Comparison of ENCODE assay signal across 22 cellular contexts in the genomic region with DNA sequence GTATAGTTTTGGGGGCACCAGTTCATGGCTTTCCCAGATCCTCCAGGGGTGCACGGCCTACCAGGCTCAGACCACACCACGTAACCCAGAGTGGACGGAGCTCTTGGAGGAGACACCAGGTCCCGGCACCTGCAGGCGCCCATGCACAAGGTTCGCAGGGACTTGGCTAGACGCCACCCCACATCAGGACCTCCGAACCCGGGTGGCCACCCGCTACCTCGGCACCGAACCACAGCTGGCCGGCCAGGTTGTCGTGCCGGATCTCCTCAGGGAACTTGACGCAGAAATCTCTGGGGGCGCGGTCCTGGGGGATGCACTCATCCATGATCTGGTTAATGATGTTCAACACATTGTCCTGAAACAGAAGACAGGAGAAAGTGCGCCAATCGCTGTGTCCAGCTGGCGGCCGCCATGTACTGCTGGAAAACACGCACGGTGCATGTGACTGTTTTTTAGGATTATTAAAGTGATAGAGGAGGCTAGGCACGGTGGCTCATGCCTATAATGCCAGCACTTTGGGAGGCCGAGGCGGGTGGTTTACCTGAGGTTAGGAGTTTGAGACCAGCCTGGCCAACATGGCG.
DNase-seq lines count a peak whose midpoint lies in the region; ATAC-seq and TF ChIP-seq lines count a peak whose summit lies in the region.
"Had no signal": no experiment of that assay in that cellular context is flagged by ENCODE, and none has a peak within 500 bp of the region (broad histone marks: within the 10 kb centered on the region; RNA-seq: fewer than 3 reads in every experiment).

No MANE protein-coding gene starts in this region.

- ATAC-seq in natural killer cell treated with Interleukin-12 subunit alpha and Interleukin-12 subunit beta and Interleukin-15 and Interleukin-18, amount 100 ng/mL, for 72 hours, result no peak
- ATAC-seq: activated CD4-positive, CD25-positive, alpha-beta regulatory T cell treated with anti-CD3 and anti-CD28 coated beads, Interleukin-2, amount 50 U/mL, for 24 hours; SK-N-SH treated with all-trans-retinoic acid at 6 μM for 48 hours; stimulated activated naive B cell treated with anti-CD40 and anti-IgM and Interleukin-4, amounts not matched to agents 10 μg/mL and 1 μg/mL and 100 μg/mL, for 72 hours had no signal

- no peak overlapping the region for H3K4me3 Mint-ChIP-seq in MCF 10A (ENCODE audit: unreplicated experiment)
- H3K4me3 Mint-ChIP-seq in natural killer cell treated with Interleukin-12 subunit alpha and Interleukin-12 subunit beta and Interleukin-15 and Interleukin-18, amount 100 ng/mL, for 72 hours, result no peak overlapping the region
- H3K4me3 Mint-ChIP-seq in endodermal cell, result no peak overlapping the region
- H3K4me3 Mint-ChIP-seq: immature natural killer cell; nephron progenitor cell; stimulated activated naive B cell treated with anti-CD40 and anti-IgM and Interleukin-4, amounts not matched to agents 10 μg/mL and 1 μg/mL and 100 μg/mL, for 72 hours had no signal

- H3K27me3 ChIP-seq in breast epithelium, result no peaks in the 10 kb centered on the region
- no peaks in the 10 kb centered on the region for H3K27me3 ChIP-seq in dorsolateral prefrontal cortex
- H3K27me3 ChIP-seq in vagina, result no peaks in the 10 kb centered on the region
- no peaks in the 10 kb centered on the region for H3K27me3 ChIP-seq in endodermal cell (ENCODE audit: control insufficient read depth, insufficient read depth, low read length, poor library complexity, severe bottlenecking)
- H3K27me3 ChIP-seq: MG63, transverse colon had no signal

- TF ChIP-seq CTCF in breast epithelium (IDR thresholded peaks at IDR 0.05), result no peak
- TF ChIP-seq CTCF in MCF 10A (IDR thresholded peaks at IDR 0.05; ENCODE audit: unreplicated experiment), result no peak
- no peak for TF ChIP-seq CTCF in dorsolateral prefrontal cortex (IDR thresholded peaks at IDR 0.05 in 54 of 56, conservative IDR thresholded peaks at IDR 0.05 in 2 of 56; ENCODE audit: low read depth in 1 of 56, partially characterized antibody in 56 of 56)
- TF ChIP-seq CTCF in vagina (IDR thresholded peaks at IDR 0.05), result no peak
- TF ChIP-seq CTCF in endodermal cell (conservative IDR thresholded peaks at IDR 0.05), result no peak

- H3K9me3 ChIP-seq in breast epithelium (no peaks in the 10 kb centered on the region), vagina (no peaks in the 10 kb centered on the region), endodermal cell (ENCODE audit: control insufficient read depth, low read length) (no peaks in the 10 kb centered on the region)
- H3K9me3 ChIP-seq: transverse colon had no signal

- DNase-seq in breast epithelium (ENCODE audit: low spot score in 2 of 2), result peak; percentile 11 to 51
- no peak for DNase-seq in MCF 10A (ENCODE audit: unreplicated experiment)
- DNase-seq in dorsolateral prefrontal cortex, result peak in 7 of 10 donors; percentile 2 to 40 (median 20)
- peak; percentile 56 for DNase-seq in natural killer cell treated with Interleukin-12 subunit alpha and Interleukin-12 subunit beta and Interleukin-15 and Interleukin-18, amount 100 ng/mL, for 72 hours (ENCODE audit: low spot score)
- peak; percentile 40 to 90 for DNase-seq in vagina (ENCODE audit: extremely low spot score in 2 of 2)
- DNase-seq in endodermal cell, result no peak
- no peak for DNase-seq in NCI-H146 treated with DMSO at 0.1 percent for 48 hours (lab: John Stamatoyannopoulos, UW; ENCODE audit: unreplicated experiment)
- DNase-seq: central memory CD4-positive, alpha-beta T cell; effector memory CD4-positive, alpha-beta T cell; GOT3; immature natural killer cell; mesenchymal stem cell; MG63; NCI-H2029; NCI-H446; nephron progenitor cell; stimulated activated CD4-positive, alpha-beta T cell treated with anti-CD3 and anti-CD28 coated beads, Interleukin-15, amount 100 ng/mL, for 24 hours; stimulated activated naive B cell treated with anti-CD40 and anti-IgM and Interleukin-4, amounts not matched to agents 10 μg/mL and 1 μg/mL and 100 μg/mL, for 72 hours; T-helper 9 cell; transverse colon had no signal

- no peak for TF ChIP-seq POLR2A in breast epithelium (IDR thresholded peaks at IDR 0.05)
- no peak for TF ChIP-seq POLR2A in vagina (IDR thresholded peaks at IDR 0.05)

- H3K27ac ChIP-seq in breast epithelium (no peak overlapping the region), dorsolateral prefrontal cortex (peak overlapping the region in 1 of 59 donors; percentile 85), vagina (no peak overlapping the region), endodermal cell (ENCODE audit: low read depth, low read length) (no peak overlapping the region)
- H3K27ac ChIP-seq: transverse colon had no signal

- H3K27me3 Mint-ChIP-seq in MCF 10A (ENCODE audit: insufficient read depth, unreplicated experiment), result peaks cover 18% of the 10 kb centered on the region
- no peaks in the 10 kb centered on the region for H3K27me3 Mint-ChIP-seq in natural killer cell treated with Interleukin-12 subunit alpha and Interleukin-12 subunit beta and Interleukin-15 and Interleukin-18, amount 100 ng/mL, for 72 hours
- no peaks in the 10 kb centered on the region for H3K27me3 Mint-ChIP-seq in endodermal cell (ENCODE audit: insufficient read depth)

- H3K36me3 Mint-ChIP-seq in MCF 10A (ENCODE audit: insufficient read depth, unreplicated experiment), result peaks cover 6% of the 10 kb centered on the region
- peaks cover 7% of the 10 kb centered on the region for H3K36me3 Mint-ChIP-seq in natural killer cell treated with Interleukin-12 subunit alpha and Interleukin-12 subunit beta and Interleukin-15 and Interleukin-18, amount 100 ng/mL, for 72 hours
- no peaks in the 10 kb centered on the region for H3K36me3 Mint-ChIP-seq in endodermal cell (ENCODE audit: low read depth)

- H3K4me1 ChIP-seq in breast epithelium (no peaks in the 10 kb centered on the region), vagina (no peaks in the 10 kb centered on the region), endodermal cell (ENCODE audit: control insufficient read depth, insufficient read depth, low read length) (no peaks in the 10 kb centered on the region)
- H3K4me1 ChIP-seq: transverse colon had no signal

- CTCF ChIA-PET in MCF 10A (lab: Yijun Ruan, JAX), result no interaction called here

- H3K4me1 Mint-ChIP-seq in MCF 10A (ENCODE audit: insufficient read depth, unreplicated experiment), result no peaks in the 10 kb centered on the region
- peaks cover 0 to 4% of the 10 kb centered on the region in 2 donors for H3K4me1 Mint-ChIP-seq in natural killer cell treated with Interleukin-12 subunit alpha and Interleukin-12 subunit beta and Interleukin-15 and Interleukin-18, amount 100 ng/mL, for 72 hours (ENCODE audit: low read depth in 2 of 2)
- H3K4me1 Mint-ChIP-seq in endodermal cell, result no peaks in the 10 kb centered on the region
- H3K4me1 Mint-ChIP-seq: nephron progenitor cell; stimulated activated naive B cell treated with anti-CD40 and anti-IgM and Interleukin-4, amounts not matched to agents 10 μg/mL and 1 μg/mL and 100 μg/mL, for 72 hours had no signal

- H3K36me3 ChIP-seq in breast epithelium, result no peaks in the 10 kb centered on the region
- no peaks in the 10 kb centered on the region for H3K36me3 ChIP-seq in vagina
- H3K36me3 ChIP-seq in endodermal cell (ENCODE audit: control insufficient read depth, insufficient read depth, low read length), result no peaks in the 10 kb centered on the region
- H3K36me3 ChIP-seq: MG63, transverse colon had no signal

- no peak overlapping the region for H3K9ac ChIP-seq in endodermal cell (ENCODE audit: extremely low read depth, low read length, poor library complexity, severe bottlenecking)

- intact Hi-C loops in breast epithelium (cut with DNase I; ENCODE audit: low total_unique reads), result no loop called here
- intact Hi-C loops in MCF 10A (cut with micrococcal nuclease), result no loop called here
- intact Hi-C loops in dorsolateral prefrontal cortex (cut with DNase I), result loop anchor here in 1 of 2 donors (10.0 kb wide), 1 partner anchor 1267 kb away; no protein-coding TSS in a partner anchor
- intact Hi-C loops in vagina (cut with DNase I), result no loop called here

- POLR2A ChIA-PET in MCF 10A (lab: Yijun Ruan, JAX), result no interaction called here

- H3K4me3 ChIP-seq in breast epithelium, result no peak overlapping the region
- H3K4me3 ChIP-seq in dorsolateral prefrontal cortex, result no peak overlapping the region
- H3K4me3 ChIP-seq in vagina, result no peak overlapping the region
- H3K4me3 ChIP-seq in endodermal cell (ENCODE audit: low read length), result no peak overlapping the region
- H3K4me3 ChIP-seq: MG63, transverse colon had no signal

- BruUV-seq in MCF 10A (replicated peaks; lab: Mats Ljungman, UMichigan), result no TSS peak

- H3K27ac Mint-ChIP-seq in MCF 10A (ENCODE audit: low read depth, unreplicated experiment), result no peak overlapping the region
- H3K27ac Mint-ChIP-seq in natural killer cell treated with Interleukin-12 subunit alpha and Interleukin-12 subunit beta and Interleukin-15 and Interleukin-18, amount 100 ng/mL, for 72 hours, result no peak overlapping the region
- no peak overlapping the region for H3K27ac Mint-ChIP-seq in endodermal cell
- H3K27ac Mint-ChIP-seq: immature natural killer cell; nephron progenitor cell; stimulated activated naive B cell treated with anti-CD40 and anti-IgM and Interleukin-4, amounts not matched to agents 10 μg/mL and 1 μg/mL and 100 μg/mL, for 72 hours had no signal

- 90 to 93% methylated on average over 15 to 28 of the region's 28 CpGs for WGBS in endodermal cell (ENCODE audit: insufficient coverage in 1 of 2, insufficient read length in 1 of 2), 2 experiments

- peaks cover under 1% of the 10 kb centered on the region for H3K9me3 Mint-ChIP-seq in MCF 10A (ENCODE audit: unreplicated experiment)
- no peaks in the 10 kb centered on the region for H3K9me3 Mint-ChIP-seq in natural killer cell treated with Interleukin-12 subunit alpha and Interleukin-12 subunit beta and Interleukin-15 and Interleukin-18, amount 100 ng/mL, for 72 hours
- no peaks in the 10 kb centered on the region for H3K9me3 Mint-ChIP-seq in endodermal cell

Comparison
In these comparisons a context has a peak if more than half of its experiments do, and no peak if none do; other contexts are left out.
1. DNase-seq: peak in breast epithelium (2 of 2), dorsolateral prefrontal cortex (7 of 10), natural killer cell treated with Interleukin-12 subunit alpha and Interleukin-12 subunit beta and Interleukin-15 and Interleukin-18, amount 100 ng/mL, for 72 hours (single experiment) and vagina (2 of 2); none in MCF 10A (single experiment), endodermal cell (single experiment) and NCI-H146 treated with DMSO at 0.1 percent for 48 hours (single experiment).